In genomic region chr1:116375165-116375883, GRCh38 we compare ENCODE assay signal across 8 cellular contexts. TPM values are rescaled to one million over a fixed set of nuclear protein-coding genes. Genes with fewer than 3 reads are reported as not detected.
DNase-seq lines count a peak whose midpoint lies in the region; ATAC-seq and TF ChIP-seq lines count a peak whose summit lies in the region.

No MANE protein-coding gene starts in this region.

- H3K36me3 Mint-ChIP-seq in Calu3 (ENCODE audit: insufficient read depth, unreplicated experiment) = peaks cover 64% of the 10 kb centered on the region
- no peaks in the 10 kb centered on the region for H3K36me3 Mint-ChIP-seq in nephron progenitor cell (ENCODE audit: low read depth)

- H3K27me3 Mint-ChIP-seq in Calu3 (ENCODE audit: unreplicated experiment) = no peaks in the 10 kb centered on the region
- H3K27me3 Mint-ChIP-seq in nephron progenitor cell (ENCODE audit: low read depth, poor library complexity) = peaks cover 23% of the 10 kb centered on the region

- CTCF ChIA-PET in Calu3 (lab: Charles Lee) = interaction anchor here (1.6 kb wide), 1 partner anchor 110 kb away, joined by 5 read pairs; no protein-coding TSS in a partner anchor

- H3K27ac ChIP-seq in effector memory CD4-positive, alpha-beta T cell (ENCODE audit: insufficient read depth, low read length, poor library complexity, severe bottlenecking) = peak overlapping the region; percentile 98

- no peaks in the 10 kb centered on the region for H3K9me3 ChIP-seq in effector memory CD4-positive, alpha-beta T cell (ENCODE audit: control insufficient read depth, low read length)

- BruUV-seq in Calu3 (replicated peaks; lab: Mats Ljungman, UMichigan) = no TSS peak

- peaks cover 57% of the 10 kb centered on the region for H3K4me1 ChIP-seq in effector memory CD4-positive, alpha-beta T cell (ENCODE audit: control insufficient read depth, insufficient read depth, low read length, poor library complexity, severe bottlenecking)

- H3K27ac Mint-ChIP-seq in Calu3 (ENCODE audit: unreplicated experiment) (peak overlapping the region; percentile 95), nephron progenitor cell (peak overlapping the region; percentile 22)

- DNase-seq in Calu3 (no peak), NCI-H82 treated with DMSO at 0.1 percent for 48 hours (lab: John Stamatoyannopoulos, UW; ENCODE audit: unreplicated experiment) (peak; percentile 28), nephron progenitor cell (no peak)
- no peak for DNase-seq in effector memory CD4-positive, alpha-beta T cell
- no peak for DNase-seq in stimulated activated CD4-positive, alpha-beta T cell treated with anti-CD3 and anti-CD28 coated beads, Interleukin-4, amount 100 ng/mL, for 1 hour

- TF ChIP-seq CTCF in Calu3 (IDR thresholded peaks at IDR 0.05; ENCODE audit: unreplicated experiment) = no peak
- TF ChIP-seq CTCF in nephron progenitor cell (IDR thresholded peaks at IDR 0.05) = no peak

- H3K4me3 ChIP-seq in effector memory CD4-positive, alpha-beta T cell (ENCODE audit: insufficient read depth, low read depth, low read length, poor library complexity, severe bottlenecking) = peak overlapping the region; percentile 93

- no peaks in the 10 kb centered on the region for H3K9me3 Mint-ChIP-seq in Calu3 (ENCODE audit: low read depth, unreplicated experiment)
- H3K9me3 Mint-ChIP-seq in nephron progenitor cell = no peaks in the 10 kb centered on the region

- H3K27me3 ChIP-seq in effector memory CD4-positive, alpha-beta T cell (replicated peaks; ENCODE audit: control insufficient read depth, insufficient read depth, low read length, poor library complexity, severe bottlenecking) = no peaks in the 10 kb centered on the region

- ATAC-seq in HG03521 (IDR thresholded peaks at IDR 0.05; ENCODE audit: unreplicated experiment) = no peak
- ATAC-seq in GM21447 (IDR thresholded peaks at IDR 0.05; ENCODE audit: unreplicated experiment) = no peak
- ATAC-seq in GM21367 (IDR thresholded peaks at IDR 0.05; ENCODE audit: unreplicated experiment) = no peak

- peak overlapping the region; percentile 79 for H3K4me3 Mint-ChIP-seq in Calu3 (ENCODE audit: low read depth, unreplicated experiment)
- H3K4me3 Mint-ChIP-seq in nephron progenitor cell = peak overlapping the region; percentile 96

- intact Hi-C loops in Calu3 (cut with micrococcal nuclease; ENCODE audit: unreplicated experiment) = loop anchor here (5.0 kb wide), 1 partner anchor 112 kb away; no protein-coding TSS in a partner anchor

- H3K36me3 ChIP-seq in effector memory CD4-positive, alpha-beta T cell (ENCODE audit: control insufficient read depth, insufficient read depth, low read length) = peaks cover 3% of the 10 kb centered on the region

- H3K4me1 Mint-ChIP-seq in Calu3 (ENCODE audit: low read depth, unreplicated experiment) (peaks cover 16% of the 10 kb centered on the region), nephron progenitor cell (peaks cover 56% of the 10 kb centered on the region)

RNA-seq across cellular contexts. Expression of gene ATP1A1, which starts 2.3 kb away (rescaled TPM):
- 457 and 484 TPM in 2 replicates for total RNA-seq in Calu3 (2022)
